In the genomic region with DNA sequence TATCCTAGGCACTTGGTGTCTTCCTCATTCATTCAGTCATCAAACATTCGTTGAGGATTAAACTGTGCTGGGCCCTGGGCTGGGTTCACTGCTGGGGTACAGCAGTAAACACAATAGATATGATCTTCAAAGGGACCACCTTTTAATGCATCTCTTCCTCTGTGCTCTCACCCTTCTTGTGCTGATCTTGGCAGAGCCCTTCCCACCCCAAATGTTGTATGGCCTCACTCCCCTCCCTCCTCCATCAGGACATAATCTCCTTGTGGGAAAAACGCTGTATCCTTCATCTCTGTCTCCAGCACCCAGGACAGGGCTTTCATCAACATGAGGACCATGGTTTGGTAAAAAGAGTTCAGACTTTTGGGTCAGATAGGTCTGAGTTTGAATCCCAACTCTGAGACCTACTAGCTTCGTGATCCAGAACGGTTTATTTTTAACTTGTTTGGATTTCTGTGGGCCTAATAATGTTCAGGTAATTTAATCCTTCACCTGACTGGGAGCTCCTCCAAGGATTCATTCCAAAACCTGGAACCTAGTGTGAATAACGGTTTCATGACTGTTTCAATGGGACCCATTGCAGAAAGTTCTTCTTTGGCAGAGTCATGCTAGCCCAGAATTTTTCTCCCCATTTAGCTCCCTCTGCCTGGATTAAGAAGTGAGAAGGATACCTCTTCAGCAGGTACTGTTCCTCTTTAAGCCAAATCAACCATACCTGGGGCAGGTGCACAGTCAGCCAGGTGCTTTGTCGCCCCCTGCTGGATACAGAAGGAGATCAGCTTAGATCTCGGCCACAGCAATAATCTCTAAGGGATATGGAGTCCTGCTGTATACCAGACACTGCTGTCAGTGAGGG, we compare ENCODE assay signal across 9 cellular contexts. TPM values are rescaled to one million over a fixed set of nuclear protein-coding genes. Genes with fewer than 3 reads are reported as not detected.
DNase-seq lines count a peak whose midpoint lies in the region; ATAC-seq and TF ChIP-seq lines count a peak whose summit lies in the region.
"Had no signal": no experiment of that assay in that cellular context is flagged by ENCODE, and none has a peak within 500 bp of the region (broad histone marks: within the 10 kb centered on the region; RNA-seq: fewer than 3 reads in every experiment).

No MANE protein-coding gene starts in this region.

- no peak for DNase-seq in CD14-positive monocyte (ENCODE audit: low spot score)
- DNase-seq in NCI-H1930 (lab: John Stamatoyannopoulos, UW): peak; percentile 5 to 28
- DNase-seq in activated CD4-positive, alpha-beta T cell treated with anti-CD3 and anti-CD28 coated beads, Interleukin-2, amount 50 U/mL, for 48 hours: peak; percentile 62 to 73
- DNase-seq in endodermal cell: peak; percentile 91
- peak; percentile 35 for DNase-seq in renal cortical epithelial cell (ENCODE audit: low read depth)
- no peak for DNase-seq in GF-D8 (lab: John Stamatoyannopoulos, UW)

- H3K27me3 Mint-ChIP-seq in CD14-positive monocyte (ENCODE audit: low read depth in 3 of 3) (peaks cover 38 to 48% (median 46%) of the 10 kb centered on the region in 3 donors), endodermal cell (ENCODE audit: insufficient read depth) (peaks cover 82% of the 10 kb centered on the region)

- ATAC-seq in GM18867 (IDR thresholded peaks at IDR 0.05; ENCODE audit: unreplicated experiment) (peak; percentile 71), GM18517 (IDR thresholded peaks at IDR 0.05; ENCODE audit: unreplicated experiment) (no peak)

- H3K9me3 ChIP-seq in endodermal cell (ENCODE audit: control insufficient read depth, low read length): no peaks in the 10 kb centered on the region

- H3K9ac ChIP-seq in endodermal cell (ENCODE audit: extremely low read depth, low read length, poor library complexity, severe bottlenecking): no peak overlapping the region

- H3K4me1 ChIP-seq in endodermal cell (ENCODE audit: control insufficient read depth, insufficient read depth, low read length): no peaks in the 10 kb centered on the region

- H3K4me1 Mint-ChIP-seq in CD14-positive monocyte: no peaks in the 10 kb centered on the region
- peaks cover 1% of the 10 kb centered on the region for H3K4me1 Mint-ChIP-seq in endodermal cell
- H3K4me1 Mint-ChIP-seq: IgD-negative memory B cell had no signal

- H3K27ac Mint-ChIP-seq in CD14-positive monocyte: no peak overlapping the region
- no peak overlapping the region for H3K27ac Mint-ChIP-seq in endodermal cell
- H3K27ac Mint-ChIP-seq: IgD-negative memory B cell had no signal

- H3K36me3 Mint-ChIP-seq in CD14-positive monocyte (no peaks in the 10 kb centered on the region), endodermal cell (ENCODE audit: low read depth) (no peaks in the 10 kb centered on the region)

- peak overlapping the region in 1 of 2 donors; percentile 2 for H3K4me3 Mint-ChIP-seq in CD14-positive monocyte
- H3K4me3 Mint-ChIP-seq in endodermal cell: no peak overlapping the region

- no peak overlapping the region for H3K4me3 ChIP-seq in endodermal cell (ENCODE audit: low read length)

- WGBS in endodermal cell (ENCODE audit: insufficient coverage in 1 of 2, insufficient read length in 1 of 2), 2 experiments: 26 to 29% methylated on average over 5 to 7 of the region's 7 CpGs

- H3K27me3 ChIP-seq in endodermal cell (ENCODE audit: control insufficient read depth, insufficient read depth, low read length, poor library complexity, severe bottlenecking): peaks cover 66% of the 10 kb centered on the region

- H3K9me3 Mint-ChIP-seq in CD14-positive monocyte (peaks cover 0 to 4% (median 3%) of the 10 kb centered on the region in 7 donors), endodermal cell (peaks cover 2% of the 10 kb centered on the region)

- intact Hi-C loops in CD14-positive monocyte (cut with micrococcal nuclease): no loop called here

- TF ChIP-seq CTCF in CD14-positive monocyte (IDR thresholded peaks at IDR 0.05) (peak; percentile 65), endodermal cell (conservative IDR thresholded peaks at IDR 0.05) (peak; percentile 93)

- no peak overlapping the region for H3K27ac ChIP-seq in endodermal cell (ENCODE audit: low read depth, low read length)

- no peaks in the 10 kb centered on the region for H3K36me3 ChIP-seq in endodermal cell (ENCODE audit: control insufficient read depth, insufficient read depth, low read length)

RNA-seq across cellular contexts. Expression of a gene that starts 5.2 kb away (rescaled TPM):
- not detected for polyA plus RNA-seq in CD14-positive monocyte
- total RNA-seq in endodermal cell: under 1 TPM in 1 of 2 donors, not detected in 1; 0.13 TPM
- polyA plus RNA-seq in endodermal cell (2013, experiment 1 of 2): 4.3 TPM
- 4.1 TPM for polyA plus RNA-seq in endodermal cell (2013, experiment 2 of 2)
- total RNA-seq in renal cortical epithelial cell: 23.1 and 54.5 TPM in 2 replicates

Comparison
In these comparisons a context has a peak if more than half of its experiments do, and no peak if none do; other contexts are left out.
1. DNase-seq: peak in NCI-H1930 (2 of 2), activated CD4-positive, alpha-beta T cell treated with anti-CD3 and anti-CD28 coated beads, Interleukin-2, amount 50 U/mL, for 48 hours (2 of 2), endodermal cell (single experiment) and renal cortical epithelial cell (single experiment); none in CD14-positive monocyte (single experiment) and GF-D8 (single experiment).
2. RNA of a gene that starts 5.2 kb away (total RNA-seq): 23.1 to 54.5 TPM in renal cortical epithelial cell; 0.13 TPM in endodermal cell; every median in the first group is over 10 times any median in the second.